In the genomic region with DNA sequence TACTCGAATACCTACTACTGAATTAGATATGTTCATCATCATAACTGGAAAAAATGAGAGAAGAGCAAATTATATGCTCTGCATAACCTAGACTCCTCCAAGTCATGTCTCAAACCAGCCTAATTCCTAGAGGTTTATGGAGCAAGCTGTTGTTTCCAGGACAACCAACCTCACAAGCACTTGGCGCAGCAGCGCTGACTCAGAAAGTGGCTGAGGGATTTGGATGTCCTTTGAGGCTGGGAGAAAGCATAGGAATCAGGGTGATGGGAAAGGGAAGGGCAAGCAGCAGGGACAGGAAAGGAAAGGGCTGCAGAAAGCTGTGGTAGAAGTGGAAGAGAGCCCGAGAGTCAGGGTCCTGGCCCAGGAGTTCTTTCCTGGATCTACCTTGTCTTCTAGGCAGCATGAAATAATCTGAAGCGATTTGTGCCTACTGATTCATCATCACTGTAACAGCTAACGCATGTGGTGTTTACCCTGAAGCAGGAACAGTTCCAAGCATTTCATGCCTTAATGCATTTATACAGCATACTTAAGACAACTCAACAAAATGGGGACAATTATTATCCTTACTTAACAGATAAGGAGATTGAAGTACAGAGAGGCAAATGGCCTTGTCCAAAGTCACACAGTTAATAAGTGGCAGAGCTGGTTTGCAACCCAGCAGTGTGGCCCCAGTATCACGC, we compare ENCODE assay signal across 10 cellular contexts. TPM values are rescaled to one million over a fixed set of nuclear protein-coding genes. Genes with fewer than 3 reads are reported as not detected.
DNase-seq lines count a peak whose midpoint lies in the region; ATAC-seq and TF ChIP-seq lines count a peak whose summit lies in the region.
"Had no signal": no experiment of that assay in that cellular context is flagged by ENCODE, and none has a peak within 500 bp of the region (broad histone marks: within the 10 kb centered on the region; RNA-seq: fewer than 3 reads in every experiment).

No MANE protein-coding gene starts in this region.

- no peak overlapping the region for H2BK15ac ChIP-seq in IMR-90 (ENCODE audit: low read depth, low read length)

- no peaks in the 10 kb centered on the region for H3K9me3 ChIP-seq in IMR-90 (ENCODE audit: control insufficient read depth, insufficient read depth, low read length)
- H3K9me3 ChIP-seq in naive thymus-derived CD4-positive, alpha-beta T cell (ENCODE audit: control insufficient read depth in 2 of 3, low read length in 3 of 3) = no peaks in the 10 kb centered on the region

- in situ Hi-C loops in IMR-90 (cut with MboI; ENCODE audit: low sequenced_read_pairs) = no loop called here

- no peaks in the 10 kb centered on the region for H4K20me1 ChIP-seq in IMR-90 (ENCODE audit: insufficient read depth, low read length)

- H3K4ac ChIP-seq in IMR-90 (ENCODE audit: low read depth, low read length) = no peak overlapping the region

- H2BK5ac ChIP-seq in IMR-90 (ENCODE audit: low read depth, low read length, poor library complexity, severe bottlenecking) = no peak overlapping the region

- no peak overlapping the region for H2AFZ ChIP-seq in IMR-90 (replicated peaks; ENCODE audit: low read length, poor library complexity)

- no peaks in the 10 kb centered on the region for H3K9me1 ChIP-seq in IMR-90 (ENCODE audit: insufficient read depth, low read length)

- no TSS peak for BruUV-seq in IMR-90 (replicated peaks; lab: Mats Ljungman, UMichigan)

- no peaks in the 10 kb centered on the region for H3K36me3 ChIP-seq in BJ (ENCODE audit: control insufficient read depth, insufficient read depth, low read length)
- H3K36me3 ChIP-seq in IMR-90 (ENCODE audit: control insufficient read depth, insufficient read depth, low read length) = no peaks in the 10 kb centered on the region
- H3K36me3 ChIP-seq in naive thymus-derived CD4-positive, alpha-beta T cell (ENCODE audit: control insufficient read depth in 2 of 3, insufficient read depth in 3 of 3, low read length in 3 of 3) = no peaks in the 10 kb centered on the region

- H3K9ac ChIP-seq in IMR-90 (ENCODE audit: low read depth, low read length) = no peak overlapping the region

- peak overlapping the region in 1 of 10 donors; percentile 50 for H3K4me3 Mint-ChIP-seq in naive thymus-derived CD4-positive, alpha-beta T cell

- H3K14ac ChIP-seq in IMR-90 (replicated peaks; ENCODE audit: low read depth, low read length) = no peak overlapping the region

- H2AK9ac ChIP-seq in IMR-90 (replicated peaks; ENCODE audit: low read depth, low read length, poor library complexity) = no peak overlapping the region

- peaks cover 0 to 42% (median 0%) of the 10 kb centered on the region in 5 donors for H3K27me3 Mint-ChIP-seq in naive thymus-derived CD4-positive, alpha-beta T cell

- H3K4me3 ChIP-seq in BJ (ENCODE audit: low read depth, low read length) (no peak overlapping the region), IMR-90 (ENCODE audit: insufficient read depth, low read depth, low read length) (no peak overlapping the region)
- H3K4me3 ChIP-seq in naive thymus-derived CD4-positive, alpha-beta T cell (ENCODE audit: low read length) = peak overlapping the region; percentile 38

- ATAC-seq in IMR-90 (ENCODE audit: low read depth) = peak; percentile 92
- no peak for ATAC-seq in naive thymus-derived CD4-positive, alpha-beta T cell
- no peak for ATAC-seq in HG02623 (IDR thresholded peaks at IDR 0.05; ENCODE audit: unreplicated experiment)
- ATAC-seq in GM19324 (IDR thresholded peaks at IDR 0.05; ENCODE audit: low FRiP score, unreplicated experiment) = no peak

- peak overlapping the region; percentile 13 for H3K4me2 ChIP-seq in IMR-90 (ENCODE audit: low read depth, low read length)

- POLR2A ChIA-PET in BJ (lab: Charles Lee) = no interaction called here
- POLR2A ChIA-PET in IMR-90 (lab: Charles Lee; ENCODE audit: unreplicated experiment) = no interaction called here
- POLR2A ChIA-PET in naive thymus-derived CD4-positive, alpha-beta T cell (lab: Charles Lee) = no interaction called here

- H3K27me3 ChIP-seq in BJ (ENCODE audit: control insufficient read depth, insufficient read depth, low read length) (peaks cover 4% of the 10 kb centered on the region), IMR-90 (ENCODE audit: control insufficient read depth, insufficient read depth, low read length) (peaks cover 18% of the 10 kb centered on the region)
- H3K27me3 ChIP-seq in naive thymus-derived CD4-positive, alpha-beta T cell (ENCODE audit: control insufficient read depth in 2 of 2, insufficient read depth in 2 of 2, low read length in 2 of 2) = no peaks in the 10 kb centered on the region

- peaks cover 0 to 10% (median 0%) of the 10 kb centered on the region in 11 donors for H3K9me3 Mint-ChIP-seq in naive thymus-derived CD4-positive, alpha-beta T cell

- no peak overlapping the region for H3K18ac ChIP-seq in IMR-90 (ENCODE audit: low read depth, low read length)

- intact Hi-C loops in IMR-90 (cut with micrococcal nuclease) = loop anchor here (5.0 kb wide), 1 partner anchor 54 kb away; no protein-coding TSS in a partner anchor
- intact Hi-C loops in naive thymus-derived CD4-positive, alpha-beta T cell (cut with micrococcal nuclease) = loop anchor here in 1 of 2 donors (10.0 kb wide), 1 partner anchor 556 kb away; no protein-coding TSS in a partner anchor

- DNase-seq in BJ (ENCODE audit: low read depth) (peak; percentile 21), IMR-90 (peak; percentile 81), cerebellar cortex (ENCODE audit: low spot score) (peak; percentile 39), NCI-H2107 (lab: John Stamatoyannopoulos, UW) (no peak), NCI-H128 (lab: John Stamatoyannopoulos, UW; ENCODE audit: unreplicated experiment) (no peak)
- no peak for DNase-seq in naive thymus-derived CD4-positive, alpha-beta T cell
- DNase-seq: activated effector memory CD4-positive, alpha-beta T cell treated with anti-CD3 and anti-CD28 coated beads, Interleukin-2, amount 50 U/mL, for 16 hours; NCI-H187 had no signal

- H3K79me1 ChIP-seq in IMR-90 (ENCODE audit: low read depth in 1 of 2, low read length in 2 of 2) = no peaks in the 10 kb centered on the region

- H3K4me1 Mint-ChIP-seq in naive thymus-derived CD4-positive, alpha-beta T cell = peaks cover 0 to 17% (median 5%) of the 10 kb centered on the region in 7 donors

- H3K27ac ChIP-seq in IMR-90 (ENCODE audit: insufficient read depth, low read length) = no peak overlapping the region
- H3K27ac ChIP-seq in naive thymus-derived CD4-positive, alpha-beta T cell (ENCODE audit: low read depth, low read length) = no peak overlapping the region

- H4K8ac ChIP-seq in IMR-90 (ENCODE audit: low read depth in 2 of 2, low read length in 2 of 2) = no peak overlapping the region

- no peak for TF ChIP-seq CTCF in BJ (IDR thresholded peaks at IDR 0.05; ENCODE audit: insufficient read depth, low read depth, low read length)
- no peak for TF ChIP-seq CTCF in IMR-90 (conservative IDR thresholded peaks at IDR 0.05; ENCODE audit: low read depth, low read length)

- H4K91ac ChIP-seq in IMR-90 (ENCODE audit: insufficient read depth, low read depth, low read length) = no peak overlapping the region

- H3K23ac ChIP-seq in IMR-90 (ENCODE audit: low read depth, low read length) = no peak overlapping the region

- CTCF ChIA-PET in BJ (lab: Yijun Ruan, JAX) = interaction anchor here (0.8 to 1.5 kb wide), 3 partner anchors 9 to 11 kb away, joined by 3 to 4 read pairs (median 3); no protein-coding TSS in a partner anchor
- CTCF ChIA-PET in IMR-90 (lab: Yijun Ruan, JAX) = no interaction called here
- CTCF ChIA-PET in naive thymus-derived CD4-positive, alpha-beta T cell (lab: Charles Lee) = no interaction called here

- TF ChIP-seq POLR2A in IMR-90 (IDR thresholded peaks at IDR 0.05; ENCODE audit: low read depth, low read length) = no peak

- H3K27ac Mint-ChIP-seq in naive thymus-derived CD4-positive, alpha-beta T cell = no peak overlapping the region

- peaks cover 0 to 13% (median 0%) of the 10 kb centered on the region in 5 donors for H3K36me3 Mint-ChIP-seq in naive thymus-derived CD4-positive, alpha-beta T cell

- H3K4me1 ChIP-seq in IMR-90 (ENCODE audit: control insufficient read depth, insufficient read depth, low read length) = no peaks in the 10 kb centered on the region
- H3K4me1 ChIP-seq in naive thymus-derived CD4-positive, alpha-beta T cell (ENCODE audit: control insufficient read depth in 2 of 2, insufficient read depth in 2 of 2, low read length in 2 of 2) = peaks cover 0 to 54% of the 10 kb centered on the region in 2 donors

- H3K56ac ChIP-seq in IMR-90 (ENCODE audit: extremely low read depth, insufficient read depth, low read length) = no peak overlapping the region

- H2AK5ac ChIP-seq in IMR-90 (ENCODE audit: low read depth, low read length) = no peak overlapping the region

- WGBS in IMR-90 (ENCODE audit: extremely low coverage in 2 of 2, insufficient read length in 1 of 2), 2 experiments = 55% methylated on average over 4 of the region's 7 CpGs; no CpG with 5 or more reads in 1 of the 2 experiments

- TF ChIP-seq RAD21 in IMR-90 (IDR thresholded peaks at IDR 0.05; ENCODE audit: low read length) = no peak

- H2BK20ac ChIP-seq in IMR-90 (ENCODE audit: low read depth, low read length) = no peak overlapping the region

- no peak overlapping the region for H4K5ac ChIP-seq in IMR-90 (ENCODE audit: low read depth, low read length)

- dilution Hi-C loops in IMR-90 (cut with HindIII; ENCODE audit: low sequenced_read_pairs, unreplicated experiment) = no loop called here

- H2BK120ac ChIP-seq in IMR-90 (ENCODE audit: low read depth, low read length) = no peak overlapping the region

TF ChIP-seq in IMR-90, 13 proteins besides CTCF, POLR2A, EP300 and RAD21:
- TF ChIP-seq MAFK (IDR thresholded peaks at IDR 0.05; ENCODE audit: low read depth, low read length) (0 out of 2 replicates have a peak, but pooled peaks have one; percentile 12), MAZ (IDR thresholded peaks at IDR 0.05; ENCODE audit: borderline replicate concordance, low read depth, low read length) (no peak)

RNA-seq across cellular contexts. Expression of a gene that starts 3.7 kb away (rescaled TPM):
- 0.07 TPM in 1 of 2 replicates, not detected in the other for polyA plus RNA-seq in BJ (2011; rRNA removed)
- polyA minus RNA-seq in BJ (2011; rRNA and poly(A)+ RNA removed) = not detected in 2 replicates
- total RNA-seq in IMR-90 (2012; rRNA removed) = under 0.01 TPM in 1 of 2 replicates, not detected in the other
- 0.03 TPM in 1 of 2 replicates, not detected in the other for polyA plus RNA-seq in IMR-90 (2012; rRNA removed)
- polyA plus RNA-seq in IMR-90 (2012; cell fraction: cytosol; rRNA removed) = not detected in 2 replicates
- 0.02 and 0.11 TPM in 2 replicates for polyA plus RNA-seq in IMR-90 (2012; cell fraction: nucleus; rRNA removed; ENCODE audit: low replicate concordance)
- total RNA-seq in naive thymus-derived CD4-positive, alpha-beta T cell = 100 to 1,000 TPM in 1 of 5 experiments, 10 to 100 TPM in 1, 1 to 10 TPM in 3; 1.2 to 210 (median 3.9) TPM
- under 1 TPM; 0.37 to 0.79 TPM for polyA plus RNA-seq in naive thymus-derived CD4-positive, alpha-beta T cell

RNA-seq across cellular contexts. Expression of a gene that starts 49.0 kb away (rescaled TPM):
- polyA plus RNA-seq in BJ (2011; rRNA removed) = 63.4 and 81.9 TPM in 2 replicates
- polyA minus RNA-seq in BJ (2011; rRNA and poly(A)+ RNA removed) = 28.2 and 33.3 TPM in 2 replicates
- total RNA-seq in IMR-90 (2012; rRNA removed) = 23.3 and 25.6 TPM in 2 replicates
- 32.6 and 32.7 TPM in 2 replicates for polyA plus RNA-seq in IMR-90 (2012; rRNA removed)
- polyA plus RNA-seq in IMR-90 (2012; cell fraction: cytosol; rRNA removed) = 20.4 and 21.8 TPM in 2 replicates
- polyA plus RNA-seq in IMR-90 (2012; cell fraction: nucleus; rRNA removed; ENCODE audit: low replicate concordance) = 9.9 and 22.0 TPM in 2 replicates
- total RNA-seq in naive thymus-derived CD4-positive, alpha-beta T cell = under 1 TPM in 3 of 5 experiments, not detected in 2; 0.19 to 0.78 (median 0.38) TPM
- polyA plus RNA-seq in naive thymus-derived CD4-positive, alpha-beta T cell = not detected

Comparison
In these comparisons a context has a peak if more than half of its experiments do, and no peak if none do; other contexts are left out.
1. DNase-seq: peak in BJ (single experiment), IMR-90 (single experiment) and cerebellar cortex (single experiment); none in naive thymus-derived CD4-positive, alpha-beta T cell (0 of 9), NCI-H2107 (single experiment) and NCI-H128 (single experiment).
2. RNA of a gene that starts 49.0 kb away (polyA plus RNA-seq): 63.4 to 81.9 TPM in BJ and 9.9 to 32.7 TPM in IMR-90; not detected in naive thymus-derived CD4-positive, alpha-beta T cell; every median in the first group is over 10 times any median in the second.